In the genomic region with DNA sequence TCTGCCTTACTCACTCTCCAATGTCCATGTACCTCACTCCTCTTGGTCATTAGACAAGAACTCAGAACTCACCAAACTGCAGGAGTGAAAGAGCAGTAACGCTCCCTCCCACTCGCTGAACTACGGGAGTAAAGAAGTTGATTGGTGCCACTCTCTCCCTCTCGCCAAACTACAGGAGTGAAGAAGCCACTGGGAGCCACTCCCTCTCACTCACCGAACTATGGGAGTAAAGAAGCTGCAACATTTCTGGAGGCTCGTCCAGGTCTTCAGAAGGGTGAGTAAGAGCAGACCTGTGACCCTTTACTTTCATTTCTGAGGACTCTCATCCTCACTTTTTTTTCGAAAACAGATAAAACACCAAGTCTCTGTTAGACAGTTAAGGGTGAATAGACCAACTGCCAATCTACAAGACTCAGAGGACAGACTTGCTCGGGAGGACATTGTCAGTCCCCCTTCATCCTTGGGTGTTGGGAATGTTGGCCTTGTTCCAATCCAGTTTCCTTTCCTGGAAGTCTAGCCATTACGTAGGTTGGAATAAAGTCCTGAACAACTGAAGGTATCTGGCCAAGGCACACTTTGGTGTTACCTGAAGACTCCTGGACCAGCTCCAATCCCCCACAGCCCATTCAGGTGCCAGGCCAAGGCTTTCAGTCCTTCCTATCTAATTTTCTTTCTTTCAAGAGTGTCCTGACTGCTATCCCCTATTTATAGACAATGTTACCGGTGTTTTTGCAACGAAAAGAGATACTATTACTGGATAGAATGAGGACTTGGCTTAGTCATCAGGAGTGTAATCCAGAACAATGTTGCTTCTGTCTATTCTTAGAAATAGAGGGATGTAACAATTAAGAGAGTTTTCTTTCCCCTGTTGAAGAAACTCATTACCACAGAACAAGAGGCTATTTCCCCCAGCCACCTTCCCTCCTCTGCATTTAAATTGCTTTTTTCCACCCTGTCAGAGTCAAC, we compare ENCODE assay signal across 18 cellular contexts.
"Had no signal": no experiment of that assay in that cellular context is flagged by ENCODE, and none has a peak within 500 bp of the region (broad histone marks: within the 10 kb centered on the region; RNA-seq: fewer than 3 reads in every experiment).

No MANE protein-coding gene starts in this region.

- ATAC-seq: left cardiac atrium; lower lobe of right lung; naive thymus-derived CD4-positive, alpha-beta T cell; sciatic nerve had no signal

- H3K36me3 ChIP-seq: esophagus squamous epithelium, left ventricle myocardium inferior, lower lobe of right lung, neutrophil, stomach, thoracic aorta, transverse colon had no signal

- DNase-seq: esophagus squamous epithelium; foreskin fibroblast; kidney; left cardiac atrium; left ventricle myocardium inferior; lower lobe of right lung; midbrain; naive thymus-derived CD4-positive, alpha-beta T cell; nephron progenitor cell; stimulated activated CD4-positive, alpha-beta T cell treated with anti-CD3 and anti-CD28 coated beads, Interleukin-2, amount 100 ng/mL, for 24 hours; stimulated activated naive CD4-positive, alpha-beta T cell; stomach; substantia nigra; transverse colon had no signal

- H3K27ac ChIP-seq: esophagus squamous epithelium, left ventricle myocardium inferior, lower lobe of right lung, neutrophil, skin epidermis, stomach, thoracic aorta, transverse colon had no signal

- H3K9me3 ChIP-seq: neutrophil, thoracic aorta had no signal

- H3K27me3 ChIP-seq: esophagus squamous epithelium, stomach, transverse colon had no signal

- H3K4me3 ChIP-seq: esophagus squamous epithelium, left ventricle myocardium inferior, lower lobe of right lung, skin epidermis, stomach, thoracic aorta, transverse colon had no signal

- H3K4me1 ChIP-seq: esophagus squamous epithelium, left ventricle myocardium inferior, lower lobe of right lung, stomach, transverse colon had no signal
